19 cellular contexts compared by ENCODE assay signal in the genomic region with DNA sequence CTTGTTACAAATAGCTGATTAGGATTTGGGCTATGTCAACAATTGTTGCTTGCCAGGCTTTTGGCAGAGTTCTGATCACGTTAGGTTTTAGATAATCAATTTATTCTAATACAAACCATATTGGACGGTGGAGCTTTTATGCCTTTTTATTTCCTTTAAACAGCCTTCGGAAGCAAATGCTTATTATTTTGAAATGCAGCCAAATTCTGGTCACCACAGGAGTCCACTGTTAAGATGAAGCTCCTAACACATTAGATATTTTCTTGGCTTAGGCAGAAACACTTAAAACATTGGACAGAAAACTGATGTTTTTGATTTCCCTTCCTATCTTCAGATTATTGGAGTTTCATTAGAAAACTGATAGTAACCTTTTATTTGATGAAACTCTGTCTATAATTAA.
"Had no signal": no experiment of that assay in that cellular context is flagged by ENCODE, and none has a peak within 500 bp of the region (broad histone marks: within the 10 kb centered on the region; RNA-seq: fewer than 3 reads in every experiment).

No MANE protein-coding gene starts in this region.

- H3K4me3 ChIP-seq: hepatocyte, left ventricle myocardium inferior, prostate gland, transverse colon had no signal

- H3K4me3 Mint-ChIP-seq: activated CD8-positive, alpha-beta T cell treated with anti-CD3 and anti-CD28 coated beads, Interleukin-2, amount 10 ng/mL, durations not matched to agents 7 days and 5 days; activated naive CD4-positive, alpha-beta T cell treated with anti-CD3 and anti-CD28 coated beads, Interleukin-2, amount 50 U/mL, for 24 hours; naive thymus-derived CD8-positive, alpha-beta T cell; stimulated activated naive B cell treated with anti-CD40 and anti-IgM and Interleukin-4, amounts not matched to agents 10 μg/mL and 1 μg/mL and 100 μg/mL, for 72 hours had no signal

- ATAC-seq: activated CD8-positive, alpha-beta T cell treated with anti-CD3 and anti-CD28 coated beads, Interleukin-2, amount 10 ng/mL, durations not matched to agents 7 days and 5 days; naive thymus-derived CD8-positive, alpha-beta T cell; stimulated activated naive B cell treated with anti-CD40 and anti-IgM and Interleukin-4, amounts not matched to agents 10 μg/mL and 1 μg/mL and 100 μg/mL, for 72 hours had no signal

- DNase-seq: activated CD4-positive, alpha-beta T cell treated with anti-CD3 and anti-CD28 coated beads for 1 hour; activated CD4-positive, alpha-beta T cell treated with anti-CD3 and anti-CD28 coated beads, Interleukin-2, amount 50 U/mL, for 1 hour; activated CD8-positive, alpha-beta T cell treated with anti-CD3 and anti-CD28 coated beads, Interleukin-2, amount 10 ng/mL, durations not matched to agents 7 days and 5 days; activated gamma-delta T cell treated with Interleukin-2 at 50 U/mL for 16 hours; anterior cingulate cortex; cerebellar nuclear complex; dermis blood vessel endothelial cell; effector CD8-positive, alpha-beta T cell; glutamatergic neuron; left ventricle myocardium inferior; naive thymus-derived CD8-positive, alpha-beta T cell; stimulated activated CD4-positive, alpha-beta T cell treated with anti-CD3 and anti-CD28 coated beads, Interleukin-2, amount 100 ng/mL, for 48 hours; stimulated activated CD8-positive, alpha-beta memory T cell treated with anti-CD3 and anti-CD28 coated beads, Interleukin-4, amount 100 ng/mL, for 48 hours; stimulated activated naive B cell treated with anti-CD40 and anti-IgM and Interleukin-4, amounts not matched to agents 10 μg/mL and 1 μg/mL and 100 μg/mL, for 72 hours; T-helper 9 cell; transverse colon had no signal

- H3K27me3 Mint-ChIP-seq: stimulated activated naive B cell treated with anti-CD40 and anti-IgM and Interleukin-4, amounts not matched to agents 10 μg/mL and 1 μg/mL and 100 μg/mL, for 72 hours had no signal

- H3K4me2 ChIP-seq: hepatocyte had no signal

- H3K36me3 ChIP-seq: left ventricle myocardium inferior, prostate gland, transverse colon had no signal

- H3K27ac ChIP-seq: hepatocyte, left ventricle myocardium inferior, prostate gland, transverse colon had no signal

- H3K27me3 ChIP-seq: hepatocyte, transverse colon had no signal

- H3K9me3 ChIP-seq: left ventricle myocardium inferior, prostate gland, transverse colon had no signal

- H3K4me1 ChIP-seq: left ventricle myocardium inferior, prostate gland, transverse colon had no signal

- H3K27ac Mint-ChIP-seq: activated CD8-positive, alpha-beta T cell treated with anti-CD3 and anti-CD28 coated beads, Interleukin-2, amount 10 ng/mL, durations not matched to agents 7 days and 5 days; activated naive CD4-positive, alpha-beta T cell treated with anti-CD3 and anti-CD28 coated beads, Interleukin-2, amount 50 U/mL, for 24 hours; naive thymus-derived CD8-positive, alpha-beta T cell; stimulated activated naive B cell treated with anti-CD40 and anti-IgM and Interleukin-4, amounts not matched to agents 10 μg/mL and 1 μg/mL and 100 μg/mL, for 72 hours had no signal

- H2AFZ ChIP-seq: hepatocyte had no signal

- H3K4me1 Mint-ChIP-seq: activated naive CD4-positive, alpha-beta T cell treated with anti-CD3 and anti-CD28 coated beads, Interleukin-2, amount 50 U/mL, for 24 hours; naive thymus-derived CD8-positive, alpha-beta T cell; stimulated activated naive B cell treated with anti-CD40 and anti-IgM and Interleukin-4, amounts not matched to agents 10 μg/mL and 1 μg/mL and 100 μg/mL, for 72 hours had no signal

- H3K9me3 Mint-ChIP-seq: activated naive CD4-positive, alpha-beta T cell treated with anti-CD3 and anti-CD28 coated beads, Interleukin-2, amount 50 U/mL, for 24 hours; naive thymus-derived CD8-positive, alpha-beta T cell; stimulated activated naive B cell treated with anti-CD40 and anti-IgM and Interleukin-4, amounts not matched to agents 10 μg/mL and 1 μg/mL and 100 μg/mL, for 72 hours had no signal

- H3K36me3 Mint-ChIP-seq: activated naive CD4-positive, alpha-beta T cell treated with anti-CD3 and anti-CD28 coated beads, Interleukin-2, amount 50 U/mL, for 24 hours; naive thymus-derived CD8-positive, alpha-beta T cell; stimulated activated naive B cell treated with anti-CD40 and anti-IgM and Interleukin-4, amounts not matched to agents 10 μg/mL and 1 μg/mL and 100 μg/mL, for 72 hours had no signal
